1 cellular context compared by ENCODE assay signal in genomic region chr7:148787571-148788295, GRCh38.
TF ChIP-seq lines count a peak whose summit lies in the region.

No MANE protein-coding gene starts in this region.

TF ChIP-seq in WTC11, 78 proteins besides CTCF, POLR2A, EP300 and RAD21 (continued from another document):
- TF ChIP-seq JUN (CRISPR knock-in tag; IDR thresholded peaks at IDR 0.05), result no peak
- no peak for TF ChIP-seq IRF2 (CRISPR knock-in tag; IDR thresholded peaks at IDR 0.05; ENCODE audit: borderline replicate concordance, low read depth)
- no peak for TF ChIP-seq SOX15 (CRISPR knock-in tag; IDR thresholded peaks at IDR 0.05)
- TF ChIP-seq, protein P1, sequence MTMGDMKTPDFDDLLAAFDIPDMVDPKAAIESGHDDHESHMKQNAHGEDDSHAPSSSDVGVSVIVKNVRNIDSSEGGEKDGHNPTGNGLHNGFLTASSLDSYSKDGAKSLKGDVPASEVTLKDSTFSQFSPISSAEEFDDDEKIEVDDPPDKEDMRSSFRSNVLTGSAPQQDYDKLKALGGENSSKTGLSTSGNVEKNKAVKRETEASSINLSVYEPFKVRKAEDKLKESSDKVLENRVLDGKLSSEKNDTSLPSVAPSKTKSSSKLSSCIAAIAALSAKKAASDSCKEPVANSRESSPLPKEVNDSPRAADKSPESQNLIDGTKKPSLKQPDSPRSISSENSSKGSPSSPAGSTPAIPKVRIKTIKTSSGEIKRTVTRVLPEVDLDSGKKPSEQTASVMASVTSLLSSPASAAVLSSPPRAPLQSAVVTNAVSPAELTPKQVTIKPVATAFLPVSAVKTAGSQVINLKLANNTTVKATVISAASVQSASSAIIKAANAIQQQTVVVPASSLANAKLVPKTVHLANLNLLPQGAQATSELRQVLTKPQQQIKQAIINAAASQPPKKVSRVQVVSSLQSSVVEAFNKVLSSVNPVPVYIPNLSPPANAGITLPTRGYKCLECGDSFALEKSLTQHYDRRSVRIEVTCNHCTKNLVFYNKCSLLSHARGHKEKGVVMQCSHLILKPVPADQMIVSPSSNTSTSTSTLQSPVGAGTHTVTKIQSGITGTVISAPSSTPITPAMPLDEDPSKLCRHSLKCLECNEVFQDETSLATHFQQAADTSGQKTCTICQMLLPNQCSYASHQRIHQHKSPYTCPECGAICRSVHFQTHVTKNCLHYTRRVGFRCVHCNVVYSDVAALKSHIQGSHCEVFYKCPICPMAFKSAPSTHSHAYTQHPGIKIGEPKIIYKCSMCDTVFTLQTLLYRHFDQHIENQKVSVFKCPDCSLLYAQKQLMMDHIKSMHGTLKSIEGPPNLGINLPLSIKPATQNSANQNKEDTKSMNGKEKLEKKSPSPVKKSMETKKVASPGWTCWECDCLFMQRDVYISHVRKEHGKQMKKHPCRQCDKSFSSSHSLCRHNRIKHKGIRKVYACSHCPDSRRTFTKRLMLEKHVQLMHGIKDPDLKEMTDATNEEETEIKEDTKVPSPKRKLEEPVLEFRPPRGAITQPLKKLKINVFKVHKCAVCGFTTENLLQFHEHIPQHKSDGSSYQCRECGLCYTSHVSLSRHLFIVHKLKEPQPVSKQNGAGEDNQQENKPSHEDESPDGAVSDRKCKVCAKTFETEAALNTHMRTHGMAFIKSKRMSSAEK (CRISPR knock-in tag; IDR thresholded peaks at IDR 0.05; ENCODE audit: borderline replicate concordance), result no peak
- no peak for TF ChIP-seq AFF4 (CRISPR knock-in tag; IDR thresholded peaks at IDR 0.05; ENCODE audit: borderline replicate concordance)
- no peak for TF ChIP-seq ZNF425 (CRISPR knock-in tag; conservative IDR thresholded peaks at IDR 0.05)
- no peak for TF ChIP-seq ZNF281 (CRISPR knock-in tag; IDR thresholded peaks at IDR 0.05)
- no peak for TF ChIP-seq ERG (CRISPR knock-in tag; IDR thresholded peaks at IDR 0.05)
TF ChIP-seq in WTC11: peak in this region for 0.
